Comparison of ENCODE assay signal across 17 cellular contexts in the genomic region with DNA sequence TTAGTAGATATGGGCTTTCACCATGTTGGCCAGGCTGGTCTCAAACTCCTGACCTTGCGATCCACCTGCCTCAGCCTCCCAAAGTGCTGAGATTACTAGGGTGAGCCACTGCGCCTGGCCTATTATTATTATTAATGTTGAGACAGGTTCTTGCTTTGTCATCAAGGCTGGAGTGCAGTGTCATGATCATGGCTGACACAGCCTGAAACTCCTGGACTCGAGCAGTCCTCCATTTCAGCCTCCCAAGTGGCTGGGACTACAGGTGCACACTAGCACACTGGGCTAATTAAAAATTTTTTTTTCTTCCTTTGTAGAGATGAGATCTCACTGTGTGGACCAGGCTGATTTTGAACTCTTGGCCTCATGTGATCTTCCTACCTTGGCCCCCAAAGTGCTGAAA.
A peak's percentile ranks its signal among the peaks of the same experiment; 100 is the strongest.
DNase-seq lines count a peak whose midpoint lies in the region; ATAC-seq lines count a peak whose summit lies in the region.
"Had no signal": no experiment of that assay in that cellular context is flagged by ENCODE, and none has a peak within 500 bp of the region (broad histone marks: within the 10 kb centered on the region; RNA-seq: fewer than 3 reads in every experiment).

No MANE protein-coding gene starts in this region.

- H3K4me1 Mint-ChIP-seq in activated CD4-positive, alpha-beta T cell treated with anti-CD3 and anti-CD28 coated beads, Interleukin-2, amount 10 ng/mL, durations not matched to agents 7 days and 5 days: peaks cover 79% of the 10 kb centered on the region
- peaks cover 88% of the 10 kb centered on the region for H3K4me1 Mint-ChIP-seq in activated CD4-positive, alpha-beta T cell treated with anti-CD3 and anti-CD28 coated beads for 36 hours
- peaks cover 81% of the 10 kb centered on the region for H3K4me1 Mint-ChIP-seq in activated naive CD4-positive, alpha-beta T cell treated with anti-CD3 and anti-CD28 coated beads for 36 hours (ENCODE audit: low read depth)
- peaks cover 63% of the 10 kb centered on the region for H3K4me1 Mint-ChIP-seq in activated naive CD4-positive, alpha-beta T cell treated with anti-CD3 and anti-CD28 coated beads, Interleukin-2, amount 10 ng/mL, durations not matched to agents 7 days and 5 days
- peaks cover 80% of the 10 kb centered on the region for H3K4me1 Mint-ChIP-seq in activated CD8-positive, alpha-beta T cell treated with anti-CD3 and anti-CD28 coated beads, Interleukin-2, amount 10 ng/mL, durations not matched to agents 7 days and 5 days (ENCODE audit: low read depth)
- peaks cover 62% of the 10 kb centered on the region for H3K4me1 Mint-ChIP-seq in central memory CD8-positive, alpha-beta T cell

- no peak overlapping the region for H3K4me3 Mint-ChIP-seq in activated CD4-positive, alpha-beta T cell treated with anti-CD3 and anti-CD28 coated beads, Interleukin-2, amount 10 ng/mL, durations not matched to agents 7 days and 5 days
- no peak overlapping the region for H3K4me3 Mint-ChIP-seq in activated CD4-positive, alpha-beta T cell treated with anti-CD3 and anti-CD28 coated beads for 36 hours
- H3K4me3 Mint-ChIP-seq in activated naive CD4-positive, alpha-beta T cell treated with anti-CD3 and anti-CD28 coated beads for 36 hours: no peak overlapping the region
- no peak overlapping the region for H3K4me3 Mint-ChIP-seq in activated naive CD4-positive, alpha-beta T cell treated with anti-CD3 and anti-CD28 coated beads, Interleukin-2, amount 10 ng/mL, durations not matched to agents 7 days and 5 days
- H3K4me3 Mint-ChIP-seq in activated CD8-positive, alpha-beta T cell treated with anti-CD3 and anti-CD28 coated beads, Interleukin-2, amount 10 ng/mL, durations not matched to agents 7 days and 5 days: no peak overlapping the region
- H3K4me3 Mint-ChIP-seq in central memory CD8-positive, alpha-beta T cell: no peak overlapping the region
- H3K4me3 Mint-ChIP-seq: B cell; CD4-positive, alpha-beta memory T cell; HFFc6 had no signal

- H3K9me3 Mint-ChIP-seq in activated CD4-positive, alpha-beta T cell treated with anti-CD3 and anti-CD28 coated beads, Interleukin-2, amount 10 ng/mL, durations not matched to agents 7 days and 5 days: peaks cover 2% of the 10 kb centered on the region
- H3K9me3 Mint-ChIP-seq in activated CD4-positive, alpha-beta T cell treated with anti-CD3 and anti-CD28 coated beads for 36 hours (ENCODE audit: low read depth): no peaks in the 10 kb centered on the region
- no peaks in the 10 kb centered on the region for H3K9me3 Mint-ChIP-seq in activated naive CD4-positive, alpha-beta T cell treated with anti-CD3 and anti-CD28 coated beads for 36 hours
- peaks cover 10% of the 10 kb centered on the region for H3K9me3 Mint-ChIP-seq in activated naive CD4-positive, alpha-beta T cell treated with anti-CD3 and anti-CD28 coated beads, Interleukin-2, amount 10 ng/mL, durations not matched to agents 7 days and 5 days
- H3K9me3 Mint-ChIP-seq in activated CD8-positive, alpha-beta T cell treated with anti-CD3 and anti-CD28 coated beads, Interleukin-2, amount 10 ng/mL, durations not matched to agents 7 days and 5 days (ENCODE audit: insufficient read depth): no peaks in the 10 kb centered on the region
- H3K9me3 Mint-ChIP-seq in central memory CD8-positive, alpha-beta T cell: no peaks in the 10 kb centered on the region
- H3K9me3 Mint-ChIP-seq: CD4-positive, alpha-beta memory T cell; HFFc6 had no signal

- POLR2A ChIA-PET in activated CD4-positive, alpha-beta T cell treated with anti-CD3 and anti-CD28 coated beads, Interleukin-2, amount 10 ng/mL, durations not matched to agents 7 days and 5 days (lab: Charles Lee): no interaction called here
- POLR2A ChIA-PET in activated CD4-positive, alpha-beta T cell treated with anti-CD3 and anti-CD28 coated beads for 36 hours (lab: Charles Lee): interaction anchor here (0.7 kb wide), 1 partner anchor 57 kb away, joined by 4 read pairs; no protein-coding TSS in a partner anchor
- POLR2A ChIA-PET in activated CD8-positive, alpha-beta T cell treated with anti-CD3 and anti-CD28 coated beads, Interleukin-2, amount 10 ng/mL, durations not matched to agents 7 days and 5 days (lab: Charles Lee): interaction anchor here (1.7 kb wide), 1 partner anchor 102 kb away, joined by 6 read pairs; a partner anchor contains a TSS

- ATAC-seq in activated CD4-positive, alpha-beta T cell treated with anti-CD3 and anti-CD28 coated beads for 36 hours: no peak
- ATAC-seq in activated CD8-positive, alpha-beta T cell treated with anti-CD3 and anti-CD28 coated beads, Interleukin-2, amount 10 ng/mL, durations not matched to agents 7 days and 5 days: no peak
- ATAC-seq in central memory CD8-positive, alpha-beta T cell (replicated peaks; ENCODE audit: extremely low read depth, poor library complexity, severe bottlenecking): no peak
- ATAC-seq in HG02678 (IDR thresholded peaks at IDR 0.05; ENCODE audit: unreplicated experiment) (no peak), GM21367 (IDR thresholded peaks at IDR 0.05; ENCODE audit: unreplicated experiment) (no peak)

- intact Hi-C loops in activated CD4-positive, alpha-beta T cell treated with anti-CD3 and anti-CD28 coated beads for 36 hours (cut with DNase I, micrococcal nuclease): loop anchor here in 1 of 2 experiments (5.0 kb wide), 2 partner anchors 35 to 50 kb away; no protein-coding TSS in a partner anchor
- intact Hi-C loops in activated naive CD4-positive, alpha-beta T cell treated with anti-CD3 and anti-CD28 coated beads for 36 hours (cut with micrococcal nuclease): no loop called here

- DNase-seq in activated CD4-positive, alpha-beta T cell treated with anti-CD3 and anti-CD28 coated beads, Interleukin-2, amount 10 ng/mL, durations not matched to agents 7 days and 5 days: no peak
- DNase-seq in activated CD4-positive, alpha-beta T cell treated with anti-CD3 and anti-CD28 coated beads for 36 hours: no peak
- no peak for DNase-seq in activated naive CD4-positive, alpha-beta T cell treated with anti-CD3 and anti-CD28 coated beads for 36 hours
- DNase-seq in activated naive CD4-positive, alpha-beta T cell treated with anti-CD3 and anti-CD28 coated beads, Interleukin-2, amount 10 ng/mL, durations not matched to agents 7 days and 5 days: no peak
- no peak for DNase-seq in activated CD8-positive, alpha-beta T cell treated with anti-CD3 and anti-CD28 coated beads, Interleukin-2, amount 10 ng/mL, durations not matched to agents 7 days and 5 days
- no peak for DNase-seq in central memory CD8-positive, alpha-beta T cell (ENCODE audit: low spot score in 2 of 2)
- DNase-seq: Calu3; CD4-positive, alpha-beta memory T cell; COR-L47; DMS53; DMS79 treated with DMSO at 0.1 percent for 48 hours; GF-D8; GOT3; HFFc6 had no signal

- H3K27me3 Mint-ChIP-seq in activated CD4-positive, alpha-beta T cell treated with anti-CD3 and anti-CD28 coated beads, Interleukin-2, amount 10 ng/mL, durations not matched to agents 7 days and 5 days: no peaks in the 10 kb centered on the region
- H3K27me3 Mint-ChIP-seq in activated CD4-positive, alpha-beta T cell treated with anti-CD3 and anti-CD28 coated beads for 36 hours: no peaks in the 10 kb centered on the region
- no peaks in the 10 kb centered on the region for H3K27me3 Mint-ChIP-seq in activated naive CD4-positive, alpha-beta T cell treated with anti-CD3 and anti-CD28 coated beads for 36 hours (ENCODE audit: low read depth)
- H3K27me3 Mint-ChIP-seq in activated naive CD4-positive, alpha-beta T cell treated with anti-CD3 and anti-CD28 coated beads, Interleukin-2, amount 10 ng/mL, durations not matched to agents 7 days and 5 days: no peaks in the 10 kb centered on the region
- no peaks in the 10 kb centered on the region for H3K27me3 Mint-ChIP-seq in activated CD8-positive, alpha-beta T cell treated with anti-CD3 and anti-CD28 coated beads, Interleukin-2, amount 10 ng/mL, durations not matched to agents 7 days and 5 days (ENCODE audit: low read depth)
- no peaks in the 10 kb centered on the region for H3K27me3 Mint-ChIP-seq in central memory CD8-positive, alpha-beta T cell
- H3K27me3 Mint-ChIP-seq: B cell; CD4-positive, alpha-beta memory T cell had no signal

- peak overlapping the region; percentile 33 for H3K27ac Mint-ChIP-seq in activated CD4-positive, alpha-beta T cell treated with anti-CD3 and anti-CD28 coated beads, Interleukin-2, amount 10 ng/mL, durations not matched to agents 7 days and 5 days
- no peak overlapping the region for H3K27ac Mint-ChIP-seq in activated CD4-positive, alpha-beta T cell treated with anti-CD3 and anti-CD28 coated beads for 36 hours
- H3K27ac Mint-ChIP-seq in activated naive CD4-positive, alpha-beta T cell treated with anti-CD3 and anti-CD28 coated beads for 36 hours: peak overlapping the region; percentile 54
- no peak overlapping the region for H3K27ac Mint-ChIP-seq in activated naive CD4-positive, alpha-beta T cell treated with anti-CD3 and anti-CD28 coated beads, Interleukin-2, amount 10 ng/mL, durations not matched to agents 7 days and 5 days
- H3K27ac Mint-ChIP-seq in activated CD8-positive, alpha-beta T cell treated with anti-CD3 and anti-CD28 coated beads, Interleukin-2, amount 10 ng/mL, durations not matched to agents 7 days and 5 days: peak overlapping the region; percentile 36
- peak overlapping the region; percentile 50 for H3K27ac Mint-ChIP-seq in central memory CD8-positive, alpha-beta T cell (ENCODE audit: low read depth)
- H3K27ac Mint-ChIP-seq: B cell, HFFc6 had no signal

- CTCF ChIA-PET in activated CD4-positive, alpha-beta T cell treated with anti-CD3 and anti-CD28 coated beads, Interleukin-2, amount 10 ng/mL, durations not matched to agents 7 days and 5 days (lab: Charles Lee): interaction anchor here (1.4 to 2.5 kb wide), 2 partner anchors 13 to 103 kb away, joined by 3 to 15 read pairs; a partner anchor contains a TSS
- CTCF ChIA-PET in activated CD4-positive, alpha-beta T cell treated with anti-CD3 and anti-CD28 coated beads for 36 hours (lab: Charles Lee): interaction anchor here (0.6 to 1.3 kb wide), 5 partner anchors 10 to 108 kb away, joined by 3 to 9 read pairs (median 3); no protein-coding TSS in a partner anchor
- CTCF ChIA-PET in activated naive CD4-positive, alpha-beta T cell treated with anti-CD3 and anti-CD28 coated beads for 36 hours (lab: Charles Lee): interaction anchor here (0.6 to 1.0 kb wide), 2 partner anchors 11 to 105 kb away, joined by 3 read pairs; no protein-coding TSS in a partner anchor
- CTCF ChIA-PET in activated naive CD4-positive, alpha-beta T cell treated with anti-CD3 and anti-CD28 coated beads, Interleukin-2, amount 10 ng/mL, durations not matched to agents 7 days and 5 days (lab: Charles Lee): interaction anchor here (0.8 to 4.3 kb wide), 6 partner anchors 9 to 115 kb away, joined by 3 to 20 read pairs (median 4); a partner anchor contains a TSS
- CTCF ChIA-PET in activated CD8-positive, alpha-beta T cell treated with anti-CD3 and anti-CD28 coated beads, Interleukin-2, amount 10 ng/mL, durations not matched to agents 7 days and 5 days (lab: Charles Lee): interaction anchor here (0.7 to 1.9 kb wide), 4 partner anchors 9 to 115 kb away, joined by 3 to 10 read pairs (median 6); a partner anchor contains a TSS

- H3K36me3 Mint-ChIP-seq in activated CD4-positive, alpha-beta T cell treated with anti-CD3 and anti-CD28 coated beads, Interleukin-2, amount 10 ng/mL, durations not matched to agents 7 days and 5 days (ENCODE audit: low read depth): peaks cover 39% of the 10 kb centered on the region
- peaks cover 13% of the 10 kb centered on the region for H3K36me3 Mint-ChIP-seq in activated CD4-positive, alpha-beta T cell treated with anti-CD3 and anti-CD28 coated beads for 36 hours (ENCODE audit: low read depth)
- H3K36me3 Mint-ChIP-seq in activated naive CD4-positive, alpha-beta T cell treated with anti-CD3 and anti-CD28 coated beads for 36 hours (ENCODE audit: low read depth): no peaks in the 10 kb centered on the region
- peaks cover 46% of the 10 kb centered on the region for H3K36me3 Mint-ChIP-seq in activated naive CD4-positive, alpha-beta T cell treated with anti-CD3 and anti-CD28 coated beads, Interleukin-2, amount 10 ng/mL, durations not matched to agents 7 days and 5 days
- peaks cover 35% of the 10 kb centered on the region for H3K36me3 Mint-ChIP-seq in activated CD8-positive, alpha-beta T cell treated with anti-CD3 and anti-CD28 coated beads, Interleukin-2, amount 10 ng/mL, durations not matched to agents 7 days and 5 days (ENCODE audit: low read depth)
- peaks cover 2% of the 10 kb centered on the region for H3K36me3 Mint-ChIP-seq in central memory CD8-positive, alpha-beta T cell (ENCODE audit: insufficient read depth)

Comparison
In these comparisons a context has a peak if more than half of its experiments do, and no peak if none do; other contexts are left out.
1. H3K27ac Mint-ChIP-seq: peak in activated CD4-positive, alpha-beta T cell treated with anti-CD3 and anti-CD28 coated beads, Interleukin-2, amount 10 ng/mL, durations not matched to agents 7 days and 5 days (single experiment), activated naive CD4-positive, alpha-beta T cell treated with anti-CD3 and anti-CD28 coated beads for 36 hours (single experiment), activated CD8-positive, alpha-beta T cell treated with anti-CD3 and anti-CD28 coated beads, Interleukin-2, amount 10 ng/mL, durations not matched to agents 7 days and 5 days (single experiment) and central memory CD8-positive, alpha-beta T cell (single experiment); none in activated CD4-positive, alpha-beta T cell treated with anti-CD3 and anti-CD28 coated beads for 36 hours (single experiment) and activated naive CD4-positive, alpha-beta T cell treated with anti-CD3 and anti-CD28 coated beads, Interleukin-2, amount 10 ng/mL, durations not matched to agents 7 days and 5 days (single experiment).